Comparison of ENCODE assay signal across 9 cellular contexts in the genomic region with DNA sequence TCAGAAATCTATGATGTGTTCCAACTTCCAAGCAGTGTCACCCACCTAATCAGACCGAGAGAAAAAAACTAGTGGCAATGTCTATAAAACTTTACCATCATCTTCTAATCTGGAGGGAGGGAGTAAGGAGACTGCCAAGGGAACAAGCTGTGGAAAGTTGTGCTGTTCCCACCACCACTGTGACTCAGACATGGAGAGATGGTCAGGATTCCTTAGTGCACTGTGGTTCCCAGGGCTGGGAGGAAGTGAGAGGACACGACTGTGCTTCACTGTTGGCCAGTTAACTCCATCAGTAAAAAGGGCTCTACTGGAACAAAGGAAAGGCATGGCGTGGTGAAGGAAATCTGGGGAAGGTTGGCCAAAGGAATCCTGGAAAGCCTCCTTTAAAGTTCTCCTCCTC. TPM values are rescaled to one million over a fixed set of nuclear protein-coding genes. Genes with fewer than 3 reads are reported as not detected.
DNase-seq lines count a peak whose midpoint lies in the region; TF ChIP-seq lines count a peak whose summit lies in the region.
"Had no signal": no experiment of that assay in that cellular context is flagged by ENCODE, and none has a peak within 500 bp of the region (broad histone marks: within the 10 kb centered on the region; RNA-seq: fewer than 3 reads in every experiment).

No MANE protein-coding gene starts in this region.

- intact Hi-C loops in lower leg skin (cut with DNase I; ENCODE audit: low total_unique reads), result no loop called here

- DNase-seq in GM04504 (ENCODE audit: low read depth), result peak; percentile 86
- DNase-seq in RPMI7951 (ENCODE audit: low read depth), result peak; percentile 91
- DNase-seq in fibroblast of peridontal ligament (ENCODE audit: extremely low read depth), result peak; percentile 89
- peak; percentile 87 for DNase-seq in renal cortical epithelial cell (ENCODE audit: low read depth)
- DNase-seq in lower leg skin (ENCODE audit: low spot score in 2 of 2), result no peak
- DNase-seq in NCI-H345 (lab: John Stamatoyannopoulos, UW), result no peak
- DNase-seq in activated effector memory CD4-positive, alpha-beta T cell treated with Interleukin-2 at 50 U/mL for 16 hours, result no peak
- DNase-seq in NCI-H510A (lab: John Stamatoyannopoulos, UW), result no peak
- DNase-seq: COR-L47 had no signal

- H3K4me3 ChIP-seq in lower leg skin (ENCODE audit: low read depth, poor library complexity, severe bottlenecking), result no peak overlapping the region

- no peak for TF ChIP-seq POLR2A in lower leg skin (IDR thresholded peaks at IDR 0.05)

- TF ChIP-seq CTCF in lower leg skin (IDR thresholded peaks at IDR 0.05), result no peak

- WGBS in lower leg skin, 2 donors, result 54 to 63% methylated on average over 3 of the region's 3 CpGs

RNA-seq across cellular contexts. Expression of a gene that starts 18.8 kb away (rescaled TPM):
- total RNA-seq in RPMI7951 (2014; rRNA removed; shearing (Covaris generic)), result 6.4 and 11.7 TPM in 2 replicates
- total RNA-seq in renal cortical epithelial cell, result 3.1 and 6.9 TPM in 2 replicates
- under 1 TPM in 2 of 4 donors, not detected in 2; 0.39 to 0.72 TPM for total RNA-seq in lower leg skin

RNA-seq across cellular contexts. Expression of a gene that starts 38.9 kb away (rescaled TPM):
- 11.4 and 14.3 TPM in 2 replicates for total RNA-seq in RPMI7951 (2014; rRNA removed; shearing (Covaris generic))
- total RNA-seq in renal cortical epithelial cell (25.9 and 40.3 TPM in 2 replicates), lower leg skin (10 to 100 TPM; 11.3 to 16.6 (median 14.3) TPM)

RNA-seq across cellular contexts. Expression of a gene that starts 42.4 kb away (rescaled TPM):
- 97.2 and 118 TPM in 2 replicates for total RNA-seq in RPMI7951 (2014; rRNA removed; shearing (Covaris generic))
- total RNA-seq in renal cortical epithelial cell (157 and 214 TPM in 2 replicates), lower leg skin (100 to 1,000 TPM in 1 of 4 donors, 10 to 100 TPM in 3; 33.5 to 112 (median 60.6) TPM)

Comparison
In these comparisons a context has a peak if more than half of its experiments do, and no peak if none do; other contexts are left out.
1. DNase-seq: peak in GM04504 (single experiment), RPMI7951 (single experiment), fibroblast of peridontal ligament (single experiment) and renal cortical epithelial cell (single experiment); none in lower leg skin (0 of 2), NCI-H345 (single experiment), activated effector memory CD4-positive, alpha-beta T cell treated with Interleukin-2 at 50 U/mL for 16 hours (single experiment) and NCI-H510A (single experiment).